Comparison of ENCODE assay signal across 4 cellular contexts in genomic region chr12:72307229-72307628, GRCh38. TPM values are rescaled to one million over a fixed set of nuclear protein-coding genes. Genes with fewer than 3 reads are reported as not detected.
"Had no signal": no experiment of that assay in that cellular context is flagged by ENCODE, and none has a peak within 500 bp of the region (broad histone marks: within the 10 kb centered on the region; RNA-seq: fewer than 3 reads in every experiment).

No MANE protein-coding gene starts in this region.

- DNase-seq: GDM1, GF-D8 had no signal

- H3K4me3 ChIP-seq: GM12878 had no signal

RNA-seq across cellular contexts. Expression of gene TRHDE, which starts 35.1 kb away (rescaled TPM):
- total RNA-seq: G401, GM12878 had no signal
- polyA plus RNA-seq: GM12878 had no signal
